21 cellular contexts compared by ENCODE assay signal in genomic region chr12:111761099-111761498, GRCh38. TPM values are rescaled to one million over a fixed set of nuclear protein-coding genes. Genes with fewer than 3 reads are reported as not detected.
A peak's percentile ranks its signal among the peaks of the same experiment; 100 is the strongest.
DNase-seq lines count a peak whose midpoint lies in the region; ATAC-seq and TF ChIP-seq lines count a peak whose summit lies in the region.
"Had no signal": no experiment of that assay in that cellular context is flagged by ENCODE, and none has a peak within 500 bp of the region (broad histone marks: within the 10 kb centered on the region; RNA-seq: fewer than 3 reads in every experiment).

No MANE protein-coding gene starts in this region.

- no peaks in the 10 kb centered on the region for H3K9me3 ChIP-seq in OCI-LY7 (ENCODE audit: low read length)
- H3K9me3 ChIP-seq: BE2C, heart left ventricle, neutrophil had no signal

- H4K20me1 ChIP-seq in OCI-LY7 (ENCODE audit: insufficient read depth, low read length) = no peaks in the 10 kb centered on the region

- H3K4me1 Mint-ChIP-seq in naive B cell = peaks cover 50 to 88% (median 87%) of the 10 kb centered on the region in 3 donors
- H3K4me1 Mint-ChIP-seq in activated CD8-positive, alpha-beta T cell treated with anti-CD3 and anti-CD28 coated beads for 36 hours (ENCODE audit: low read depth) = peaks cover 14% of the 10 kb centered on the region
- H3K4me1 Mint-ChIP-seq in MCF 10A (ENCODE audit: insufficient read depth, unreplicated experiment) = no peaks in the 10 kb centered on the region

- H3K4me2 ChIP-seq in OCI-LY7 (ENCODE audit: low read length) = peak overlapping the region; percentile 60
- H3K4me2 ChIP-seq: KMS-11 had no signal

- peak overlapping the region; percentile 70; the same call in 1 of the 2 replicates for H2AFZ ChIP-seq in OCI-LY7 (ENCODE audit: low read length)

- H3K36me3 Mint-ChIP-seq in naive B cell = peaks cover 0 to under 1% of the 10 kb centered on the region in 2 donors
- no peaks in the 10 kb centered on the region for H3K36me3 Mint-ChIP-seq in activated CD8-positive, alpha-beta T cell treated with anti-CD3 and anti-CD28 coated beads for 36 hours (ENCODE audit: low read depth)
- peaks cover 10% of the 10 kb centered on the region for H3K36me3 Mint-ChIP-seq in MCF 10A (ENCODE audit: insufficient read depth, unreplicated experiment)

- CTCF ChIA-PET in OCI-LY7 (lab: Charles Lee; ENCODE audit: unreplicated experiment) = interaction anchor here (0.6 to 1.0 kb wide), 2 partner anchors 52 to 68 kb away, joined by 3 to 4 read pairs; no protein-coding TSS in a partner anchor
- CTCF ChIA-PET in activated CD8-positive, alpha-beta T cell treated with anti-CD3 and anti-CD28 coated beads for 36 hours (lab: Charles Lee) = no interaction called here
- CTCF ChIA-PET in MCF 10A (lab: Yijun Ruan, JAX) = interaction anchor here (0.6 to 3.0 kb wide), 2 partner anchors 25 to 52 kb away, joined by 3 to 8 read pairs; no protein-coding TSS in a partner anchor

- H3K27me3 Mint-ChIP-seq in naive B cell = no peaks in the 10 kb centered on the region
- peaks cover 8% of the 10 kb centered on the region for H3K27me3 Mint-ChIP-seq in activated CD8-positive, alpha-beta T cell treated with anti-CD3 and anti-CD28 coated beads for 36 hours
- peaks cover 17% of the 10 kb centered on the region for H3K27me3 Mint-ChIP-seq in MCF 10A (ENCODE audit: insufficient read depth, unreplicated experiment)

- H3K36me3 ChIP-seq in OCI-LY7 (ENCODE audit: insufficient read depth, low read length) = no peaks in the 10 kb centered on the region
- H3K36me3 ChIP-seq: BE2C had no signal

- POLR2A ChIA-PET in OCI-LY7 (lab: Charles Lee) = interaction anchor here (0.5 to 2.8 kb wide), 8 partner anchors 9 to 1293 kb away, joined by 3 to 9 read pairs (median 4); partner anchors contain the start of genes ACAD10, BRAP and GPN3
- POLR2A ChIA-PET in activated CD8-positive, alpha-beta T cell treated with anti-CD3 and anti-CD28 coated beads for 36 hours (lab: Charles Lee) = interaction anchor here (1.0 to 1.3 kb wide), 3 partner anchors 10 to 76 kb away, joined by 3 read pairs; partner anchors contain the start of genes ACAD10 and BRAP
- POLR2A ChIA-PET in MCF 10A (lab: Yijun Ruan, JAX) = interaction anchor here (0.7 to 1.8 kb wide), 5 partner anchors 13 to 81 kb away, joined by 3 to 5 read pairs (median 3); partner anchors contain the start of gene MAPKAPK5

- peak; percentile 33 for ATAC-seq in GM19463 (IDR thresholded peaks at IDR 0.05; ENCODE audit: unreplicated experiment)
- no peak for ATAC-seq in naive B cell (ENCODE audit: low read depth in 2 of 2)
- ATAC-seq in activated CD8-positive, alpha-beta T cell treated with anti-CD3 and anti-CD28 coated beads for 36 hours = no peak
- ATAC-seq: heart left ventricle had no signal

- intact Hi-C loops in OCI-LY7 (cut with micrococcal nuclease; ENCODE audit: unreplicated experiment) (loop anchor here (2.0 to 10.0 kb wide), 2 partner anchors 30 to 356 kb away; partner anchors contain the start of gene SH2B3), MCF 10A (cut with micrococcal nuclease) (no loop called here)
- intact Hi-C loops in activated CD8-positive, alpha-beta T cell treated with anti-CD3 and anti-CD28 coated beads for 36 hours (cut with micrococcal nuclease) = no loop called here

- no peaks in the 10 kb centered on the region for H3K79me2 ChIP-seq in OCI-LY7 (ENCODE audit: insufficient read depth, low read depth, low read length)

- peak overlapping the region; percentile 88 for H3K27ac ChIP-seq in OCI-LY7 (ENCODE audit: low read depth, low read length, poor library complexity, severe bottlenecking)
- H3K27ac ChIP-seq: heart left ventricle, KMS-11, neutrophil had no signal

- no peaks in the 10 kb centered on the region for H3K9me3 Mint-ChIP-seq in naive B cell
- no peaks in the 10 kb centered on the region for H3K9me3 Mint-ChIP-seq in activated CD8-positive, alpha-beta T cell treated with anti-CD3 and anti-CD28 coated beads for 36 hours
- no peaks in the 10 kb centered on the region for H3K9me3 Mint-ChIP-seq in MCF 10A (ENCODE audit: unreplicated experiment)
- H3K9me3 Mint-ChIP-seq: central memory CD8-positive, alpha-beta T cell had no signal

- DNase-seq in GM12864 (ENCODE audit: low read depth) (peak; percentile 83), OCI-LY7 (ENCODE audit: low spot score) (peak; percentile 53), naive B cell (no peak), AML-193 (lab: John Stamatoyannopoulos, UW) (no peak), MCF 10A (ENCODE audit: unreplicated experiment) (no peak), T-helper 2 cell (no peak)
- no peak for DNase-seq in activated CD8-positive, alpha-beta T cell treated with anti-CD3 and anti-CD28 coated beads for 36 hours
- DNase-seq: activated CD4-positive, CD25-positive, alpha-beta regulatory T cell; activated gamma-delta T cell; BE2C; DMS 273 treated with DMSO at 0.1 percent for 48 hours; effector memory CD4-positive, alpha-beta T cell; midbrain; NCI-H1105; stimulated activated naive CD4-positive, alpha-beta T cell treated with Interleukin-2 at 50 U/mL for 16 hours; trophoblast cell had no signal

- peak overlapping the region in 3 of 8 donors; percentile 5 to 30 (median 5) for H3K4me3 Mint-ChIP-seq in naive B cell
- no peak overlapping the region for H3K4me3 Mint-ChIP-seq in activated CD8-positive, alpha-beta T cell treated with anti-CD3 and anti-CD28 coated beads for 36 hours
- no peak overlapping the region for H3K4me3 Mint-ChIP-seq in MCF 10A (ENCODE audit: unreplicated experiment)
- H3K4me3 Mint-ChIP-seq: central memory CD8-positive, alpha-beta T cell had no signal

- BruUV-seq in OCI-LY7 (replicated peaks; lab: Mats Ljungman, UMichigan) = no TSS peak
- BruUV-seq in MCF 10A (replicated peaks; lab: Mats Ljungman, UMichigan) = no TSS peak

- no peaks in the 10 kb centered on the region for H3K9me2 ChIP-seq in OCI-LY7 (ENCODE audit: insufficient read depth, low read length)

- no peak overlapping the region for H3K4me3 ChIP-seq in GM12864 (ENCODE audit: low read depth, low read length)
- peak overlapping the region; percentile 16 for H3K4me3 ChIP-seq in OCI-LY7 (ENCODE audit: low read depth, low read length, poor library complexity, severe bottlenecking)
- H3K4me3 ChIP-seq: heart left ventricle had no signal

- TF ChIP-seq CTCF in GM12864 (IDR thresholded peaks at IDR 0.05; ENCODE audit: low read depth, low read length, missing control alignments) (no peak), OCI-LY7 (conservative IDR thresholded peaks at IDR 0.05; ENCODE audit: low read length) (no peak), MCF 10A (IDR thresholded peaks at IDR 0.05; ENCODE audit: unreplicated experiment) (no peak)
- TF ChIP-seq CTCF in activated CD8-positive, alpha-beta T cell treated with anti-CD3 and anti-CD28 coated beads for 36 hours (IDR thresholded peaks at IDR 0.05) = no peak

- peaks cover 88% of the 10 kb centered on the region for H3K4me1 ChIP-seq in OCI-LY7 (ENCODE audit: insufficient read depth, low read length, poor library complexity, severe bottlenecking)
- H3K4me1 ChIP-seq: BE2C had no signal

- peak overlapping the region in 4 of 6 donors; percentile 12 to 79 (median 38) for H3K27ac Mint-ChIP-seq in naive B cell
- H3K27ac Mint-ChIP-seq in activated CD8-positive, alpha-beta T cell treated with anti-CD3 and anti-CD28 coated beads for 36 hours = no peak overlapping the region
- H3K27ac Mint-ChIP-seq in MCF 10A (ENCODE audit: low read depth, unreplicated experiment) = no peak overlapping the region

RNA-seq across cellular contexts. Expression of gene ALDH2, which starts 5.6 kb away (rescaled TPM):
- 16.8 and 19.9 TPM in 2 replicates for total RNA-seq in OCI-LY7 (2014; rRNA removed; shearing (Covaris generic))
- 16.5 and 17.3 TPM in 2 replicates for total RNA-seq in OCI-LY7 (2022)
- polyA plus RNA-seq in naive B cell (ENCODE audit: low read depth in 6 of 6) = 10 to 100 TPM; 11.5 to 16.9 (median 13.2) TPM
- total RNA-seq in activated CD8-positive, alpha-beta T cell treated with anti-CD3 and anti-CD28 coated beads for 36 hours = 1 to 10 TPM; 3.2 to 3.8 TPM
- total RNA-seq in MCF 10A (2022) = 0.54 TPM in 1 of 2 replicates, not detected in the other

Comparison
In these comparisons a context has a peak if more than half of its experiments do, and no peak if none do; other contexts are left out.
1. DNase-seq: peak in GM12864 (single experiment) and OCI-LY7 (single experiment); none in naive B cell (single experiment), AML-193 (0 of 2), activated CD8-positive, alpha-beta T cell treated with anti-CD3 and anti-CD28 coated beads for 36 hours (single experiment), MCF 10A (single experiment) and T-helper 2 cell (0 of 5).
2. H3K27ac Mint-ChIP-seq: peak in naive B cell (4 of 6); none in activated CD8-positive, alpha-beta T cell treated with anti-CD3 and anti-CD28 coated beads for 36 hours (single experiment) and MCF 10A (single experiment).